28 cellular contexts compared by ENCODE assay signal in genomic region chr20:36359668-36360406, GRCh38.
"Had no signal": no experiment of that assay in that cellular context is flagged by ENCODE, and none has a peak within 500 bp of the region (broad histone marks: within the 10 kb centered on the region; RNA-seq: fewer than 3 reads in every experiment).

No MANE protein-coding gene starts in this region.

- H3K4me3 ChIP-seq: ovary, psoas muscle, skin epidermis, smooth muscle cell, spleen, thoracic aorta, thyroid gland, tibial nerve, upper lobe of left lung, vagina had no signal

- H3K36me3 ChIP-seq: ovary, spleen, thoracic aorta, thyroid gland, tibial nerve, upper lobe of left lung, vagina had no signal

- ATAC-seq: naive thymus-derived CD8-positive, alpha-beta T cell; psoas muscle; right cardiac atrium; sciatic nerve; stimulated activated naive CD8-positive, alpha-beta T cell treated with anti-CD3 and anti-CD28 coated beads, Interleukin-15, amount 100 ng/mL, for 72 hours; stimulated activated naive CD8-positive, alpha-beta T cell treated with anti-CD3 and anti-CD28 coated beads, Interleukin-15, Interleukin-2, amounts not matched to agents 100 U/mL and 50 U/mL, for 24 hours had no signal

- H2AFZ ChIP-seq: parathyroid adenoma had no signal

- H3K9me3 ChIP-seq: ovary, psoas muscle, thoracic aorta, thyroid gland, tibial nerve, upper lobe of left lung, vagina had no signal

- FAIRE-seq: urothelium cell line had no signal

- H3K36me3 Mint-ChIP-seq: naive thymus-derived CD8-positive, alpha-beta T cell; natural killer cell treated with Interleukin-12 subunit alpha and Interleukin-12 subunit beta and Interleukin-15 and Interleukin-18, amount 100 ng/mL, for 72 hours; stimulated activated memory B cell treated with anti-CD40 and anti-IgM and Interleukin-4, amounts not matched to agents 10 μg/mL and 1 μg/mL and 100 μg/mL, for 72 hours had no signal

- DNase-seq: naive thymus-derived CD8-positive, alpha-beta T cell; nephron progenitor cell; occipital lobe; ovary; psoas muscle; right cardiac atrium; spleen; stimulated activated CD4-positive, alpha-beta T cell treated with anti-CD3 and anti-CD28 coated beads, Interleukin-12 subunit alpha, Interleukin-12 subunit beta, amount 100 ng/mL, for 4 hours; stimulated activated CD4-positive, alpha-beta T cell treated with anti-CD3 and anti-CD28 coated beads, Interleukin-1b, Interleukin-23, amount 100 ng/mL, for 48 hours; stimulated activated CD4-positive, alpha-beta T cell treated with anti-CD3 and anti-CD28 coated beads, Interleukin-4, amount 100 ng/mL, for 1 hour; stimulated activated CD4-positive, alpha-beta T cell treated with anti-CD3 and anti-CD28 coated beads, Interleukin-4, amount 100 ng/mL, for 4 hours; stimulated activated CD8-positive, alpha-beta memory T cell treated with anti-CD3 and anti-CD28 coated beads, Interleukin-4, amount 100 ng/mL, for 48 hours; stimulated activated naive CD4-positive, alpha-beta T cell; stimulated activated naive CD8-positive, alpha-beta T cell treated with anti-CD3 and anti-CD28 coated beads, Interleukin-15, amount 100 ng/mL, for 72 hours; stimulated activated naive CD8-positive, alpha-beta T cell treated with anti-CD3 and anti-CD28 coated beads, Interleukin-15, Interleukin-2, amounts not matched to agents 100 U/mL and 50 U/mL, for 24 hours; thyroid gland; upper lobe of left lung had no signal

- H3K27ac Mint-ChIP-seq: naive thymus-derived CD8-positive, alpha-beta T cell; natural killer cell treated with Interleukin-12 subunit alpha and Interleukin-12 subunit beta and Interleukin-15 and Interleukin-18, amount 100 ng/mL, for 72 hours; nephron progenitor cell; stimulated activated memory B cell treated with anti-CD40 and anti-IgM and Interleukin-4, amounts not matched to agents 10 μg/mL and 1 μg/mL and 100 μg/mL, for 72 hours; stimulated activated naive CD8-positive, alpha-beta T cell treated with anti-CD3 and anti-CD28 coated beads, Interleukin-15, amount 100 ng/mL, for 72 hours had no signal

- H3K9me3 Mint-ChIP-seq: natural killer cell treated with Interleukin-12 subunit alpha and Interleukin-12 subunit beta and Interleukin-15 and Interleukin-18, amount 100 ng/mL, for 72 hours; nephron progenitor cell; stimulated activated memory B cell treated with anti-CD40 and anti-IgM and Interleukin-4, amounts not matched to agents 10 μg/mL and 1 μg/mL and 100 μg/mL, for 72 hours; stimulated activated naive CD8-positive, alpha-beta T cell treated with anti-CD3 and anti-CD28 coated beads, Interleukin-15, amount 100 ng/mL, for 72 hours had no signal

- H3K27ac ChIP-seq: ovary, parathyroid adenoma, psoas muscle, skin epidermis, spleen, thoracic aorta, thyroid gland, tibial nerve, upper lobe of left lung, vagina had no signal

- H3K4me1 ChIP-seq: parathyroid adenoma, psoas muscle, spleen, thyroid gland, tibial nerve, upper lobe of left lung, vagina had no signal

- H3K79me2 ChIP-seq: parathyroid adenoma had no signal

- H3K4me1 Mint-ChIP-seq: naive thymus-derived CD8-positive, alpha-beta T cell; nephron progenitor cell; stimulated activated memory B cell treated with anti-CD40 and anti-IgM and Interleukin-4, amounts not matched to agents 10 μg/mL and 1 μg/mL and 100 μg/mL, for 72 hours; stimulated activated naive CD8-positive, alpha-beta T cell treated with anti-CD3 and anti-CD28 coated beads, Interleukin-15, amount 100 ng/mL, for 72 hours had no signal

- H3K4me3 Mint-ChIP-seq: naive thymus-derived CD8-positive, alpha-beta T cell; natural killer cell treated with Interleukin-12 subunit alpha and Interleukin-12 subunit beta and Interleukin-15 and Interleukin-18, amount 100 ng/mL, for 72 hours; nephron progenitor cell; neural crest cell; stimulated activated memory B cell treated with anti-CD40 and anti-IgM and Interleukin-4, amounts not matched to agents 10 μg/mL and 1 μg/mL and 100 μg/mL, for 72 hours; stimulated activated naive CD8-positive, alpha-beta T cell treated with anti-CD3 and anti-CD28 coated beads, Interleukin-15, amount 100 ng/mL, for 72 hours had no signal

- H3K27me3 Mint-ChIP-seq: stimulated activated naive CD8-positive, alpha-beta T cell treated with anti-CD3 and anti-CD28 coated beads, Interleukin-15, amount 100 ng/mL, for 72 hours had no signal

- H3K27me3 ChIP-seq: ovary, thyroid gland, upper lobe of left lung, vagina had no signal

- H3K4me2 ChIP-seq: smooth muscle cell had no signal

- H3K9ac ChIP-seq: parathyroid adenoma had no signal
